In the genomic region with DNA sequence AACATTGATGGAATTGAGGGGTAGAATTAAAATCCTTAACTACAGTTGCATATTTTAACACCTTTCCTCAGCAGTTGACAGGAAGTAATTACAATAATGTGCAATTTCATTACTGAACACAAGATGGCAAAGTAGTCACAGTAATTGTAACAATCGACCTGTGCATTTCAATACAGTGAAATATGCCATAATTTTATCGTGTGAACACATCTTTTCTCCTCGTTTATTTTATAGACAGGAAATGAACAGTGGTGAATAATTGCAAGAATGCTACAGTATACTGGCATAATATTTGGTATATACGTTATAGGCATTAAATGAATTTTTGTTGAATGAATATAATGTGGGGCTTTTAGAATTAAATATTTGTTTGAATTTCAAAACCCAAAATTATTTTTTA, we compare ENCODE assay signal across 8 cellular contexts. TPM values are rescaled to one million over a fixed set of nuclear protein-coding genes. Genes with fewer than 3 reads are reported as not detected.
A peak's percentile ranks its signal among the peaks of the same experiment; 100 is the strongest.
DNase-seq lines count a peak whose midpoint lies in the region; ATAC-seq and TF ChIP-seq lines count a peak whose summit lies in the region.

No MANE protein-coding gene starts in this region.

- no peak for TF ChIP-seq EP300 in Ishikawa (IDR thresholded peaks at IDR 0.05; ENCODE audit: borderline replicate concordance)

- DNase-seq in activated naive CD4-positive, alpha-beta T cell treated with anti-CD3 and anti-CD28 coated beads, Interleukin-2, amount 50 U/mL, for 16 hours: no peak
- peak; percentile 39 for DNase-seq in OCI-M2 (lab: John Stamatoyannopoulos, UW; ENCODE audit: unreplicated experiment)
- no peak for DNase-seq in effector memory CD8-positive, alpha-beta T cell
- DNase-seq in naive B cell: peak; percentile 33
- no peak for DNase-seq in stimulated activated CD4-positive, alpha-beta T cell treated with anti-CD3 and anti-CD28 coated beads, Interleukin-4, amount 100 ng/mL, for 4 hours

- TF ChIP-seq RAD21 in Ishikawa (IDR thresholded peaks at IDR 0.05; ENCODE audit: low read depth): peak; percentile 91

- no peaks in the 10 kb centered on the region for H3K27me3 Mint-ChIP-seq in activated naive CD4-positive, alpha-beta T cell treated with anti-CD3 and anti-CD28 coated beads, Interleukin-2, amount 50 U/mL, for 24 hours
- H3K27me3 Mint-ChIP-seq in effector memory CD8-positive, alpha-beta T cell: no peaks in the 10 kb centered on the region
- H3K27me3 Mint-ChIP-seq in naive B cell: no peaks in the 10 kb centered on the region

- no peaks in the 10 kb centered on the region for H3K9me3 Mint-ChIP-seq in activated naive CD4-positive, alpha-beta T cell treated with anti-CD3 and anti-CD28 coated beads, Interleukin-2, amount 50 U/mL, for 24 hours
- no peaks in the 10 kb centered on the region for H3K9me3 Mint-ChIP-seq in effector memory CD8-positive, alpha-beta T cell
- H3K9me3 Mint-ChIP-seq in naive B cell: no peaks in the 10 kb centered on the region

- no peak overlapping the region for H3K27ac Mint-ChIP-seq in activated naive CD4-positive, alpha-beta T cell treated with anti-CD3 and anti-CD28 coated beads, Interleukin-2, amount 50 U/mL, for 24 hours
- H3K27ac Mint-ChIP-seq in effector memory CD8-positive, alpha-beta T cell: no peak overlapping the region
- H3K27ac Mint-ChIP-seq in naive B cell: no peak overlapping the region

- peaks cover 36% of the 10 kb centered on the region for H3K4me1 Mint-ChIP-seq in activated naive CD4-positive, alpha-beta T cell treated with anti-CD3 and anti-CD28 coated beads, Interleukin-2, amount 50 U/mL, for 24 hours
- peaks cover 23 to 24% of the 10 kb centered on the region in 2 donors for H3K4me1 Mint-ChIP-seq in effector memory CD8-positive, alpha-beta T cell (ENCODE audit: low read depth in 2 of 2)
- H3K4me1 Mint-ChIP-seq in naive B cell: peaks cover 42 to 54% (median 44%) of the 10 kb centered on the region in 3 donors

- H3K36me3 Mint-ChIP-seq in activated naive CD4-positive, alpha-beta T cell treated with anti-CD3 and anti-CD28 coated beads, Interleukin-2, amount 50 U/mL, for 24 hours: no peaks in the 10 kb centered on the region
- H3K36me3 Mint-ChIP-seq in effector memory CD8-positive, alpha-beta T cell (ENCODE audit: insufficient read depth): peaks cover 4% of the 10 kb centered on the region
- no peaks in the 10 kb centered on the region for H3K36me3 Mint-ChIP-seq in naive B cell

- peak overlapping the region; percentile 30 for H3K4me3 Mint-ChIP-seq in activated naive CD4-positive, alpha-beta T cell treated with anti-CD3 and anti-CD28 coated beads, Interleukin-2, amount 50 U/mL, for 24 hours
- no peak overlapping the region for H3K4me3 Mint-ChIP-seq in effector memory CD8-positive, alpha-beta T cell
- H3K4me3 Mint-ChIP-seq in naive B cell: no peak overlapping the region

- ATAC-seq in GM21825 (IDR thresholded peaks at IDR 0.05; ENCODE audit: unreplicated experiment) (peak; percentile 76), naive B cell (ENCODE audit: low read depth in 2 of 2) (peak; percentile 55 to 74)
- peak; percentile 78 for ATAC-seq in effector memory CD8-positive, alpha-beta T cell (replicated peaks)

TF ChIP-seq in Ishikawa, 13 proteins besides CTCF, POLR2A, EP300 and RAD21:
- TF ChIP-seq CREB1 (IDR thresholded peaks at IDR 0.05; ENCODE audit: low read depth) (no peak), NFIC (IDR thresholded peaks at IDR 0.05) (no peak), TCF12 (IDR thresholded peaks at IDR 0.05; ENCODE audit: low read depth) (no peak), TAF1 (IDR thresholded peaks at IDR 0.05; ENCODE audit: low read depth) (no peak)
- TF ChIP-seq, protein P1, sequence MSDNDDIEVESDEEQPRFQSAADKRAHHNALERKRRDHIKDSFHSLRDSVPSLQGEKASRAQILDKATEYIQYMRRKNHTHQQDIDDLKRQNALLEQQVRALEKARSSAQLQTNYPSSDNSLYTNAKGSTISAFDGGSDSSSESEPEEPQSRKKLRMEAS (IDR thresholded peaks at IDR 0.05): no peak

RNA-seq across cellular contexts. Expression of gene CYB5R4, which starts 25.0 kb away (rescaled TPM):
- polyA plus RNA-seq in naive B cell (ENCODE audit: low read depth in 6 of 6): 10 to 100 TPM; 69.3 to 83.5 (median 72.4) TPM

RNA-seq across cellular contexts. Expression of gene RIPPLY2, which starts 31.4 kb away (rescaled TPM):
- not detected for polyA plus RNA-seq in naive B cell (ENCODE audit: low read depth in 6 of 6)

Comparison
In these comparisons a context has a peak if more than half of its experiments do, and no peak if none do; other contexts are left out.
1. DNase-seq: peak in OCI-M2 (single experiment) and naive B cell (single experiment); none in activated naive CD4-positive, alpha-beta T cell treated with anti-CD3 and anti-CD28 coated beads, Interleukin-2, amount 50 U/mL, for 16 hours (single experiment), effector memory CD8-positive, alpha-beta T cell (0 of 3) and stimulated activated CD4-positive, alpha-beta T cell treated with anti-CD3 and anti-CD28 coated beads, Interleukin-4, amount 100 ng/mL, for 4 hours (0 of 2).
2. Peak in every context shown above with its lines, with median percentiles within 50 percentile points of each other: ATAC-seq.